Comparison of ENCODE assay signal across 17 cellular contexts in genomic region chr7:143460585-143460984, GRCh38. TPM values are rescaled to one million over a fixed set of nuclear protein-coding genes. Genes with fewer than 3 reads are reported as not detected.
DNase-seq lines count a peak whose midpoint lies in the region; ATAC-seq and TF ChIP-seq lines count a peak whose summit lies in the region.
"Had no signal": no experiment of that assay in that cellular context is flagged by ENCODE, and none has a peak within 500 bp of the region (broad histone marks: within the 10 kb centered on the region; RNA-seq: fewer than 3 reads in every experiment).

No MANE protein-coding gene starts in this region.

- no peaks in the 10 kb centered on the region for H3K27me3 Mint-ChIP-seq in activated naive CD8-positive, alpha-beta T cell treated with anti-CD3 and anti-CD28 coated beads for 36 hours

- TF ChIP-seq CTCF in AG09309 (IDR thresholded peaks at IDR 0.05; ENCODE audit: control insufficient read depth, insufficient read depth, low read depth, low read length, missing control alignments), result no peak

- ATAC-seq in stimulated activated effector memory CD8-positive, alpha-beta T cell treated with anti-CD3 and anti-CD28 coated beads, Interleukin-12 subunit alpha, Interleukin-12 subunit beta, amount 100 ng/mL, for 72 hours, result peak; percentile 61
- ATAC-seq in HG03571 (IDR thresholded peaks at IDR 0.05; ENCODE audit: unreplicated experiment), result no peak
- no peak for ATAC-seq in GM18868 (IDR thresholded peaks at IDR 0.05; ENCODE audit: unreplicated experiment)
- ATAC-seq: HepG2 had no signal

- peaks cover 4% of the 10 kb centered on the region for H3K4me1 Mint-ChIP-seq in activated naive CD8-positive, alpha-beta T cell treated with anti-CD3 and anti-CD28 coated beads for 36 hours
- no peaks in the 10 kb centered on the region for H3K4me1 Mint-ChIP-seq in stimulated activated effector memory CD8-positive, alpha-beta T cell treated with anti-CD3 and anti-CD28 coated beads, Interleukin-12 subunit alpha, Interleukin-12 subunit beta, amount 100 ng/mL, for 72 hours
- H3K4me1 Mint-ChIP-seq: CD4-positive, alpha-beta memory T cell had no signal

- no peak overlapping the region for H3K4me3 Mint-ChIP-seq in activated naive CD8-positive, alpha-beta T cell treated with anti-CD3 and anti-CD28 coated beads for 36 hours
- H3K4me3 Mint-ChIP-seq in stimulated activated effector memory CD8-positive, alpha-beta T cell treated with anti-CD3 and anti-CD28 coated beads, Interleukin-12 subunit alpha, Interleukin-12 subunit beta, amount 100 ng/mL, for 72 hours, result no peak overlapping the region
- H3K4me3 Mint-ChIP-seq: CD4-positive, alpha-beta memory T cell had no signal

- H3K9me3 Mint-ChIP-seq in activated naive CD8-positive, alpha-beta T cell treated with anti-CD3 and anti-CD28 coated beads for 36 hours, result no peaks in the 10 kb centered on the region
- H3K9me3 Mint-ChIP-seq in stimulated activated effector memory CD8-positive, alpha-beta T cell treated with anti-CD3 and anti-CD28 coated beads, Interleukin-12 subunit alpha, Interleukin-12 subunit beta, amount 100 ng/mL, for 72 hours, result no peaks in the 10 kb centered on the region

- H3K36me3 Mint-ChIP-seq in activated naive CD8-positive, alpha-beta T cell treated with anti-CD3 and anti-CD28 coated beads for 36 hours, result peaks cover 5% of the 10 kb centered on the region
- H3K36me3 Mint-ChIP-seq in stimulated activated effector memory CD8-positive, alpha-beta T cell treated with anti-CD3 and anti-CD28 coated beads, Interleukin-12 subunit alpha, Interleukin-12 subunit beta, amount 100 ng/mL, for 72 hours, result no peaks in the 10 kb centered on the region

- H3K27ac Mint-ChIP-seq in activated naive CD8-positive, alpha-beta T cell treated with anti-CD3 and anti-CD28 coated beads for 36 hours, result no peak overlapping the region
- no peak overlapping the region for H3K27ac Mint-ChIP-seq in stimulated activated effector memory CD8-positive, alpha-beta T cell treated with anti-CD3 and anti-CD28 coated beads, Interleukin-12 subunit alpha, Interleukin-12 subunit beta, amount 100 ng/mL, for 72 hours
- H3K27ac Mint-ChIP-seq: CD4-positive, alpha-beta memory T cell had no signal

- H3K4me3 ChIP-seq in AG09309 (ENCODE audit: control insufficient read depth, low read depth, low read length), result no peak overlapping the region
- H3K4me3 ChIP-seq: HAP-1 had no signal

- peak; percentile 39 for DNase-seq in AG09309 (ENCODE audit: low read depth)
- peak; percentile 2 for DNase-seq in MV-4-11 (lab: John Stamatoyannopoulos, UW)
- peak; percentile 12 for DNase-seq in activated naive CD8-positive, alpha-beta T cell treated with anti-CD3 and anti-CD28 coated beads for 36 hours
- no peak for DNase-seq in stimulated activated effector memory CD8-positive, alpha-beta T cell treated with anti-CD3 and anti-CD28 coated beads, Interleukin-12 subunit alpha, Interleukin-12 subunit beta, amount 100 ng/mL, for 72 hours (ENCODE audit: low spot score in 2 of 2)
- DNase-seq in activated naive CD4-positive, alpha-beta T cell treated with anti-CD3 and anti-CD28 coated beads, Interleukin-2, amount 50 U/mL, for 16 hours, result no peak
- DNase-seq in Kasumi-1 (lab: John Stamatoyannopoulos, UW), result no peak
- DNase-seq: ACHN; BE2C; CD4-positive, alpha-beta memory T cell; DMS79; EL had no signal

RNA-seq across cellular contexts. Expression of gene TAS2R41, which starts 17.1 kb away (rescaled TPM):
- total RNA-seq in activated naive CD8-positive, alpha-beta T cell treated with anti-CD3 and anti-CD28 coated beads for 36 hours, result not detected
- total RNA-seq: A172, H1, HepG2 had no signal

RNA-seq across cellular contexts. Expression of gene TAS2R60, which starts 17.3 kb away (rescaled TPM):
- total RNA-seq in activated naive CD8-positive, alpha-beta T cell treated with anti-CD3 and anti-CD28 coated beads for 36 hours, result not detected
- total RNA-seq: A172, HepG2 had no signal

RNA-seq across cellular contexts. Expression of gene EPHA1, which starts 51.9 kb away (rescaled TPM):
- total RNA-seq in activated naive CD8-positive, alpha-beta T cell treated with anti-CD3 and anti-CD28 coated beads for 36 hours, result 1 to 10 TPM; 2.3 to 3.4 TPM

Comparison
In these comparisons a context has a peak if more than half of its experiments do, and no peak if none do; other contexts are left out.
1. DNase-seq: peak in AG09309 (single experiment), MV-4-11 (single experiment) and activated naive CD8-positive, alpha-beta T cell treated with anti-CD3 and anti-CD28 coated beads for 36 hours (single experiment); none in stimulated activated effector memory CD8-positive, alpha-beta T cell treated with anti-CD3 and anti-CD28 coated beads, Interleukin-12 subunit alpha, Interleukin-12 subunit beta, amount 100 ng/mL, for 72 hours (0 of 2), activated naive CD4-positive, alpha-beta T cell treated with anti-CD3 and anti-CD28 coated beads, Interleukin-2, amount 50 U/mL, for 16 hours (single experiment) and Kasumi-1 (0 of 2).